ENCODE assay signal across 1 cellular context in the genomic region with DNA sequence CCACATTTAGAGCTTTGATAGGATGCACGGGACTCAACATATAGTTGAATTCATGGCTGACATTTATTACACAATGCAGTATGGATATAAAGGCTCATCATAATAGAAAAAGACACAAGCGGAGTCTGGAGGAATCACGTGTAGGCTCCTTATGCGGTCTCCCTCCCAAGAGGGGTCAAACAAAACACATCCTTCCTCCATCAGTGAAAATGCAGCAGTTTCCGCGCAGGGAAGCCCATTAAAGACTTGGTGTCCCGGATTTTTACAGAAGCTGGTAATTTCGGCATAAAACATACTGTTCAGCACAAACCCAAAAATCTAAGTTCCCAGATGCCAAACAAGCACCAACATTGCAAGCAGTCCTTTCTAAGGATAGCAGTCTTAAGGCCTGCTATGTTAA.
TF ChIP-seq lines count a peak whose summit lies in the region.

No MANE protein-coding gene starts in this region.

TF ChIP-seq in HepG2, 621 proteins besides CTCF, POLR2A, EP300 and RAD21:
- TF ChIP-seq ZNF441 (CRISPR knock-in tag; IDR thresholded peaks at IDR 0.05; ENCODE audit: borderline replicate concordance) (no peak), ZEB1 (IDR thresholded peaks at IDR 0.05; ENCODE audit: insufficient replicate concordance, low read depth) (no peak), NCOA2 (CRISPR knock-in tag; IDR thresholded peaks at IDR 0.05) (no peak), MAFF (IDR thresholded peaks at IDR 0.05; ENCODE audit: low read depth, low read length) (no peak), FOXJ3 (CRISPR knock-in tag; IDR thresholded peaks at IDR 0.05; ENCODE audit: borderline replicate concordance) (no peak), ZNF75D (CRISPR knock-in tag; IDR thresholded peaks at IDR 0.05; ENCODE audit: borderline replicate concordance) (no peak), ATF1 (CRISPR knock-in tag; IDR thresholded peaks at IDR 0.05) (no peak), GPN1 (CRISPR knock-in tag; IDR thresholded peaks at IDR 0.05; ENCODE audit: borderline replicate concordance) (no peak), NKX3-1 (CRISPR knock-in tag; IDR thresholded peaks at IDR 0.05) (no peak), RFX3 (CRISPR knock-in tag; IDR thresholded peaks at IDR 0.05) (no peak)
- TF ChIP-seq, protein P1, sequence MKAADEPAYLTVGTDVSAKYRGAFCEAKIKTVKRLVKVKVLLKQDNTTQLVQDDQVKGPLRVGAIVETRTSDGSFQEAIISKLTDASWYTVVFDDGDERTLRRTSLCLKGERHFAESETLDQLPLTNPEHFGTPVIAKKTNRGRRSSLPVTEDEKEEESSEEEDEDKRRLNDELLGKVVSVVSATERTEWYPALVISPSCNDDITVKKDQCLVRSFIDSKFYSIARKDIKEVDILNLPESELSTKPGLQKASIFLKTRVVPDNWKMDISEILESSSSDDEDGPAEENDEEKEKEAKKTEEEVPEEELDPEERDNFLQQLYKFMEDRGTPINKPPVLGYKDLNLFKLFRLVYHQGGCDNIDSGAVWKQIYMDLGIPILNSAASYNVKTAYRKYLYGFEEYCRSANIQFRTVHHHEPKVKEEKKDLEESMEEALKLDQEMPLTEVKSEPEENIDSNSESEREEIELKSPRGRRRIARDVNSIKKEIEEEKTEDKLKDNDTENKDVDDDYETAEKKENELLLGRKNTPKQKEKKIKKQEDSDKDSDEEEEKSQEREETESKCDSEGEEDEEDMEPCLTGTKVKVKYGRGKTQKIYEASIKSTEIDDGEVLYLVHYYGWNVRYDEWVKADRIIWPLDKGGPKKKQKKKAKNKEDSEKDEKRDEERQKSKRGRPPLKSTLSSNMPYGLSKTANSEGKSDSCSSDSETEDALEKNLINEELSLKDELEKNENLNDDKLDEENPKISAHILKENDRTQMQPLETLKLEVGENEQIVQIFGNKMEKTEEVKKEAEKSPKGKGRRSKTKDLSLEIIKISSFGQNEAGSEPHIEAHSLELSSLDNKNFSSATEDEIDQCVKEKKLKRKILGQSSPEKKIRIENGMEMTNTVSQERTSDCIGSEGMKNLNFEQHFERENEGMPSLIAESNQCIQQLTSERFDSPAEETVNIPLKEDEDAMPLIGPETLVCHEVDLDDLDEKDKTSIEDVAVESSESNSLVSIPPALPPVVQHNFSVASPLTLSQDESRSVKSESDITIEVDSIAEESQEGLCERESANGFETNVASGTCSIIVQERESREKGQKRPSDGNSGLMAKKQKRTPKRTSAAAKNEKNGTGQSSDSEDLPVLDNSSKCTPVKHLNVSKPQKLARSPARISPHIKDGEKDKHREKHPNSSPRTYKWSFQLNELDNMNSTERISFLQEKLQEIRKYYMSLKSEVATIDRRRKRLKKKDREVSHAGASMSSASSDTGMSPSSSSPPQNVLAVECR (CRISPR knock-in tag; IDR thresholded peaks at IDR 0.05; ENCODE audit: borderline replicate concordance): no peak
- TF ChIP-seq, protein P2, sequence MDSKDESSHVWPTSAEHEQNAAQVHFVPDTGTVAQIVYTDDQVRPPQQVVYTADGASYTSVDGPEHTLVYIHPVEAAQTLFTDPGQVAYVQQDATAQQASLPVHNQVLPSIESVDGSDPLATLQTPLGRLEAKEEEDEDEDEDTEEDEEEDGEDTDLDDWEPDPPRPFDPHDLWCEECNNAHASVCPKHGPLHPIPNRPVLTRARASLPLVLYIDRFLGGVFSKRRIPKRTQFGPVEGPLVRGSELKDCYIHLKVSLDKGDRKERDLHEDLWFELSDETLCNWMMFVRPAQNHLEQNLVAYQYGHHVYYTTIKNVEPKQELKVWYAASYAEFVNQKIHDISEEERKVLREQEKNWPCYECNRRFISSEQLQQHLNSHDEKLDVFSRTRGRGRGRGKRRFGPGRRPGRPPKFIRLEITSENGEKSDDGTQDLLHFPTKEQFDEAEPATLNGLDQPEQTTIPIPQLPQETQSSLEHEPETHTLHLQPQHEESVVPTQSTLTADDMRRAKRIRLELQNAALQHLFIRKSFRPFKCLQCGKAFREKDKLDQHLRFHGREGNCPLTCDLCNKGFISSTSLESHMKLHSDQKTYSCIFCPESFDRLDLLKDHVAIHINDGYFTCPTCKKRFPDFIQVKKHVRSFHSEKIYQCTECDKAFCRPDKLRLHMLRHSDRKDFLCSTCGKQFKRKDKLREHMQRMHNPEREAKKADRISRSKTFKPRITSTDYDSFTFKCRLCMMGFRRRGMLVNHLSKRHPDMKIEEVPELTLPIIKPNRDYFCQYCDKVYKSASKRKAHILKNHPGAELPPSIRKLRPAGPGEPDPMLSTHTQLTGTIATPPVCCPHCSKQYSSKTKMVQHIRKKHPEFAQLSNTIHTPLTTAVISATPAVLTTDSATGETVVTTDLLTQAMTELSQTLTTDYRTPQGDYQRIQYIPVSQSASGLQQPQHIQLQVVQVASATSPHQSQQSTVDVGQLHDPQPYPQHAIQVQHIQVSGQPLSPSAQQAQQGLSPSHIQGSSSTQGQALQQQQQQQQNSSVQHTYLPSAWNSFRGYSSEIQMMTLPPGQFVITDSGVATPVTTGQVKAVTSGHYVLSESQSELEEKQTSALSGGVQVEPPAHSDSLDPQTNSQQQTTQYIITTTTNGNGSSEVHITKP (CRISPR knock-in tag; IDR thresholded peaks at IDR 0.05; ENCODE audit: low read depth): no peak
TF ChIP-seq in HepG2: peak in this region for 0.
